8 cellular contexts compared by ENCODE assay signal in the genomic region with DNA sequence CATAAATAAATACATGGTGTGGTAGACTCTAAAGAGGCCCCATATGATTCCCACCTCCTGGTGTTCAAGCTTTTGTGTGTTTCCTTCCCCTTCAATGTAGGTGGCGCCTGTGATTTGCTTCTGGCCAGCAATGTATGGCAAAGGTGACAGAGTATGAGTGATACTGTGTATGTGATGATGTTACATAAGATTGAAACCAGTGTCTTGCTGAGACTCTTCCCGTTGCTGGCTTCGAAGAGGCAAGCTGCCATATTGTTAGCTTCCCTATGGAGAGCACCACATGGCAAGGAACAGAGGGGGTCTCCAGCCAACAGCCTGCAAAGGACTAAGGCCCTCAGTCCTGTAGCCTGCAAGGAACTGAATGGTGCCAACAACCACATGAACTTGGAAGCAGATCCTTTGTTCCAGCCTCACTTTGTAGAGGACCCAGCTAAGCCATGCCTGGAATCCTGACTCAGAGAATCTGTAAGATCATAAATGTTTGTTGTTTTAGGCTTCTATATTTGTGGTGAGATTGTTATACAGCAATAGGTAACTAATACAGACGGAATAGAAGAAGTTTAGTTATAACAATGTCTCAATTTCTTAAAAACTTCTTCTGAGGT. TPM values are rescaled to one million over a fixed set of nuclear protein-coding genes. Genes with fewer than 3 reads are reported as not detected.
DNase-seq lines count a peak whose midpoint lies in the region; ATAC-seq and TF ChIP-seq lines count a peak whose summit lies in the region.

No MANE protein-coding gene starts in this region.

- peaks cover 16% of the 10 kb centered on the region for H3K36me3 Mint-ChIP-seq in activated CD8-positive, alpha-beta T cell treated with anti-CD3 and anti-CD28 coated beads for 36 hours (ENCODE audit: low read depth)
- peaks cover 0 to 22% (median 4%) of the 10 kb centered on the region in 3 donors for H3K36me3 Mint-ChIP-seq in naive thymus-derived CD8-positive, alpha-beta T cell

- POLR2A ChIA-PET in activated CD8-positive, alpha-beta T cell treated with anti-CD3 and anti-CD28 coated beads for 36 hours (lab: Charles Lee): interaction anchor here (1.2 to 3.0 kb wide), 3 partner anchors 11 to 125 kb away, joined by 3 to 19 read pairs (median 5); no protein-coding TSS in a partner anchor
- POLR2A ChIA-PET in naive thymus-derived CD8-positive, alpha-beta T cell (lab: Charles Lee): interaction anchor here (3.4 to 5.7 kb wide), 3 partner anchors 12 to 150 kb away, joined by 33 to 84 read pairs (median 69); partner anchors contain the start of genes ELAC1 and ME2

- no peak overlapping the region for H3K27ac Mint-ChIP-seq in activated CD8-positive, alpha-beta T cell treated with anti-CD3 and anti-CD28 coated beads for 36 hours
- H3K27ac Mint-ChIP-seq in naive thymus-derived CD8-positive, alpha-beta T cell: peak overlapping the region in 5 of 10 donors; percentile 96 to 99 (median 98)

- H3K27me3 Mint-ChIP-seq in activated CD8-positive, alpha-beta T cell treated with anti-CD3 and anti-CD28 coated beads for 36 hours: no peaks in the 10 kb centered on the region
- H3K27me3 Mint-ChIP-seq in naive thymus-derived CD8-positive, alpha-beta T cell: no peaks in the 10 kb centered on the region

- CTCF ChIA-PET in activated CD8-positive, alpha-beta T cell treated with anti-CD3 and anti-CD28 coated beads for 36 hours (lab: Charles Lee): interaction anchor here (0.8 to 3.4 kb wide), 2 partner anchors 23 to 208 kb away, joined by 3 to 16 read pairs; no protein-coding TSS in a partner anchor

- ATAC-seq in activated CD8-positive, alpha-beta T cell treated with anti-CD3 and anti-CD28 coated beads for 36 hours: no peak
- no peak for ATAC-seq in naive thymus-derived CD8-positive, alpha-beta T cell
- ATAC-seq in GM21423 (IDR thresholded peaks at IDR 0.05; ENCODE audit: unreplicated experiment) (no peak), GM19324 (IDR thresholded peaks at IDR 0.05; ENCODE audit: low FRiP score, unreplicated experiment) (no peak)

- intact Hi-C loops in activated CD8-positive, alpha-beta T cell treated with anti-CD3 and anti-CD28 coated beads for 36 hours (cut with micrococcal nuclease): no loop called here

- H3K9me3 Mint-ChIP-seq in activated CD8-positive, alpha-beta T cell treated with anti-CD3 and anti-CD28 coated beads for 36 hours: peaks cover 4% of the 10 kb centered on the region
- peaks cover 0 to 4% (median 0%) of the 10 kb centered on the region in 9 donors for H3K9me3 Mint-ChIP-seq in naive thymus-derived CD8-positive, alpha-beta T cell

- H3K4me1 Mint-ChIP-seq in activated CD8-positive, alpha-beta T cell treated with anti-CD3 and anti-CD28 coated beads for 36 hours (ENCODE audit: low read depth): peaks cover 37% of the 10 kb centered on the region
- peaks cover 29 to 53% (median 46%) of the 10 kb centered on the region in 4 donors for H3K4me1 Mint-ChIP-seq in naive thymus-derived CD8-positive, alpha-beta T cell

- DNase-seq in NCI-H2171 treated with DMSO at 0.1 percent for 48 hours (lab: John Stamatoyannopoulos, UW) (peak; percentile 17), NCI-H2171 (lab: John Stamatoyannopoulos, UW) (no peak), HT-29 (ENCODE audit: low spot score) (peak; percentile 53), COLO829 (ENCODE audit: low spot score) (no peak)
- DNase-seq in activated CD8-positive, alpha-beta T cell treated with anti-CD3 and anti-CD28 coated beads for 36 hours: peak; percentile 35
- no peak for DNase-seq in naive thymus-derived CD8-positive, alpha-beta T cell

- H3K4me3 Mint-ChIP-seq in activated CD8-positive, alpha-beta T cell treated with anti-CD3 and anti-CD28 coated beads for 36 hours: peak overlapping the region; percentile 94
- peak overlapping the region in 9 of 10 donors; percentile 16 to 99 (median 96) for H3K4me3 Mint-ChIP-seq in naive thymus-derived CD8-positive, alpha-beta T cell

- no peak for TF ChIP-seq CTCF in activated CD8-positive, alpha-beta T cell treated with anti-CD3 and anti-CD28 coated beads for 36 hours (IDR thresholded peaks at IDR 0.05)

RNA-seq across cellular contexts. Expression of gene SMAD4, which starts 1.7 kb away (rescaled TPM):
- total RNA-seq in HT-29 (2014; rRNA removed; shearing (Covaris generic)): 6.7 and 7.2 TPM in 2 replicates
- total RNA-seq in activated CD8-positive, alpha-beta T cell treated with anti-CD3 and anti-CD28 coated beads for 36 hours: 10 to 100 TPM; 68.1 to 71.2 TPM
- total RNA-seq in naive thymus-derived CD8-positive, alpha-beta T cell: 100 to 1,000 TPM; 156 to 169 TPM
- polyA plus RNA-seq in naive thymus-derived CD8-positive, alpha-beta T cell: 10 to 100 TPM; 46.0 to 69.2 (median 48.6) TPM

Comparison
In these comparisons a context has a peak if more than half of its experiments do, and no peak if none do; other contexts are left out.
1. DNase-seq: peak in NCI-H2171 treated with DMSO at 0.1 percent for 48 hours (single experiment), HT-29 (single experiment) and activated CD8-positive, alpha-beta T cell treated with anti-CD3 and anti-CD28 coated beads for 36 hours (single experiment); none in NCI-H2171 (single experiment), naive thymus-derived CD8-positive, alpha-beta T cell (0 of 10) and COLO829 (single experiment).